3 cellular contexts compared by ENCODE assay signal in the genomic region with DNA sequence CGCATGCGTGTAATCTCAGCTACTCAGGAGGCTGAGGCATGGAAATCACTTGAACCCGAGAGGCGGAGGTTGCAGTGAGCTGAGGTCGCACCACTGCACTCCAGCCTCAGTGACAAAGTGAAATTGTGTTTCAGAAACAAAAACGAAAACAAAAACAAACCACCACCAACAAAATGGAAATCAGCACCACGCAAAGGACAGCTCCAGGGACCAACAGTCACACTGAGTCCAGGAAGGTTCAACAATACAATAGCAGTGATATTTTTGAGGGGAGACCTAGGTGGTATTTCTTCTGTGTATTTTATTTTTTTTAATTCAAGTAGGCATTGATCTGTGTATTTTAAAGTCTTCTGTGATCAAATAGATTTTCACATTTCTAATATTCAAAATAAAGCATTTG.
TF ChIP-seq lines count a peak whose summit lies in the region.

No MANE protein-coding gene starts in this region.

TF ChIP-seq in SK-N-SH, 30 proteins besides CTCF, POLR2A, EP300 and RAD21:
- TF ChIP-seq, protein P1, sequence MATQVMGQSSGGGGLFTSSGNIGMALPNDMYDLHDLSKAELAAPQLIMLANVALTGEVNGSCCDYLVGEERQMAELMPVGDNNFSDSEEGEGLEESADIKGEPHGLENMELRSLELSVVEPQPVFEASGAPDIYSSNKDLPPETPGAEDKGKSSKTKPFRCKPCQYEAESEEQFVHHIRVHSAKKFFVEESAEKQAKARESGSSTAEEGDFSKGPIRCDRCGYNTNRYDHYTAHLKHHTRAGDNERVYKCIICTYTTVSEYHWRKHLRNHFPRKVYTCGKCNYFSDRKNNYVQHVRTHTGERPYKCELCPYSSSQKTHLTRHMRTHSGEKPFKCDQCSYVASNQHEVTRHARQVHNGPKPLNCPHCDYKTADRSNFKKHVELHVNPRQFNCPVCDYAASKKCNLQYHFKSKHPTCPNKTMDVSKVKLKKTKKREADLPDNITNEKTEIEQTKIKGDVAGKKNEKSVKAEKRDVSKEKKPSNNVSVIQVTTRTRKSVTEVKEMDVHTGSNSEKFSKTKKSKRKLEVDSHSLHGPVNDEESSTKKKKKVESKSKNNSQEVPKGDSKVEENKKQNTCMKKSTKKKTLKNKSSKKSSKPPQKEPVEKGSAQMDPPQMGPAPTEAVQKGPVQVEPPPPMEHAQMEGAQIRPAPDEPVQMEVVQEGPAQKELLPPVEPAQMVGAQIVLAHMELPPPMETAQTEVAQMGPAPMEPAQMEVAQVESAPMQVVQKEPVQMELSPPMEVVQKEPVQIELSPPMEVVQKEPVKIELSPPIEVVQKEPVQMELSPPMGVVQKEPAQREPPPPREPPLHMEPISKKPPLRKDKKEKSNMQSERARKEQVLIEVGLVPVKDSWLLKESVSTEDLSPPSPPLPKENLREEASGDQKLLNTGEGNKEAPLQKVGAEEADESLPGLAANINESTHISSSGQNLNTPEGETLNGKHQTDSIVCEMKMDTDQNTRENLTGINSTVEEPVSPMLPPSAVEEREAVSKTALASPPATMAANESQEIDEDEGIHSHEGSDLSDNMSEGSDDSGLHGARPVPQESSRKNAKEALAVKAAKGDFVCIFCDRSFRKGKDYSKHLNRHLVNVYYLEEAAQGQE (IDR thresholded peaks at IDR 0.05; ENCODE audit: low read depth, low read length) = peak; percentile 89
- TF ChIP-seq, protein P2, sequence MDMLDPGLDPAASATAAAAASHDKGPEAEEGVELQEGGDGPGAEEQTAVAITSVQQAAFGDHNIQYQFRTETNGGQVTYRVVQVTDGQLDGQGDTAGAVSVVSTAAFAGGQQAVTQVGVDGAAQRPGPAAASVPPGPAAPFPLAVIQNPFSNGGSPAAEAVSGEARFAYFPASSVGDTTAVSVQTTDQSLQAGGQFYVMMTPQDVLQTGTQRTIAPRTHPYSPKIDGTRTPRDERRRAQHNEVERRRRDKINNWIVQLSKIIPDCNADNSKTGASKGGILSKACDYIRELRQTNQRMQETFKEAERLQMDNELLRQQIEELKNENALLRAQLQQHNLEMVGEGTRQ (IDR thresholded peaks at IDR 0.05; ENCODE audit: borderline replicate concordance, low read depth, low read length) = no peak

TF ChIP-seq in SK-N-SH treated with all-trans-retinoic acid at 6 μM for 48 hours, 23 proteins besides CTCF, POLR2A, EP300 and RAD21 (continued from another document):
- TF ChIP-seq, protein P3, sequence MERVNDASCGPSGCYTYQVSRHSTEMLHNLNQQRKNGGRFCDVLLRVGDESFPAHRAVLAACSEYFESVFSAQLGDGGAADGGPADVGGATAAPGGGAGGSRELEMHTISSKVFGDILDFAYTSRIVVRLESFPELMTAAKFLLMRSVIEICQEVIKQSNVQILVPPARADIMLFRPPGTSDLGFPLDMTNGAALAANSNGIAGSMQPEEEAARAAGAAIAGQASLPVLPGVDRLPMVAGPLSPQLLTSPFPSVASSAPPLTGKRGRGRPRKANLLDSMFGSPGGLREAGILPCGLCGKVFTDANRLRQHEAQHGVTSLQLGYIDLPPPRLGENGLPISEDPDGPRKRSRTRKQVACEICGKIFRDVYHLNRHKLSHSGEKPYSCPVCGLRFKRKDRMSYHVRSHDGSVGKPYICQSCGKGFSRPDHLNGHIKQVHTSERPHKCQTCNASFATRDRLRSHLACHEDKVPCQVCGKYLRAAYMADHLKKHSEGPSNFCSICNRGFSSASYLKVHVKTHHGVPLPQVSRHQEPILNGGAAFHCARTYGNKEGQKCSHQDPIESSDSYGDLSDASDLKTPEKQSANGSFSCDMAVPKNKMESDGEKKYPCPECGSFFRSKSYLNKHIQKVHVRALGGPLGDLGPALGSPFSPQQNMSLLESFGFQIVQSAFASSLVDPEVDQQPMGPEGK (CRISPR knock-in tag; IDR thresholded peaks at IDR 0.05; ENCODE audit: borderline replicate concordance) = no peak
- TF ChIP-seq, protein P4, sequence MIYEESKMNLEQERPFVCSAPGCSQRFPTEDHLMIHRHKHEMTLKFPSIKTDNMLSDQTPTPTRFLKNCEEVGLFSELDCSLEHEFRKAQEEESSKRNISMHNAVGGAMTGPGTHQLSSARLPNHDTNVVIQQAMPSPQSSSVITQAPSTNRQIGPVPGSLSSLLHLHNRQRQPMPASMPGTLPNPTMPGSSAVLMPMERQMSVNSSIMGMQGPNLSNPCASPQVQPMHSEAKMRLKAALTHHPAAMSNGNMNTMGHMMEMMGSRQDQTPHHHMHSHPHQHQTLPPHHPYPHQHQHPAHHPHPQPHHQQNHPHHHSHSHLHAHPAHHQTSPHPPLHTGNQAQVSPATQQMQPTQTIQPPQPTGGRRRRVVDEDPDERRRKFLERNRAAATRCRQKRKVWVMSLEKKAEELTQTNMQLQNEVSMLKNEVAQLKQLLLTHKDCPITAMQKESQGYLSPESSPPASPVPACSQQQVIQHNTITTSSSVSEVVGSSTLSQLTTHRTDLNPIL (CRISPR knock-in tag; IDR thresholded peaks at IDR 0.05; ENCODE audit: low read depth) = no peak
- TF ChIP-seq ESRRG (CRISPR knock-in tag; IDR thresholded peaks at IDR 0.05) = no peak
- no peak for TF ChIP-seq ZFP30 (CRISPR knock-in tag; IDR thresholded peaks at IDR 0.05)

TF ChIP-seq in A549, 52 proteins besides CTCF, POLR2A, EP300 and RAD21 (continued from another document):
- TF ChIP-seq, protein P1 (IDR thresholded peaks at IDR 0.05) = peak; percentile 50
- TF ChIP-seq, protein P5, sequence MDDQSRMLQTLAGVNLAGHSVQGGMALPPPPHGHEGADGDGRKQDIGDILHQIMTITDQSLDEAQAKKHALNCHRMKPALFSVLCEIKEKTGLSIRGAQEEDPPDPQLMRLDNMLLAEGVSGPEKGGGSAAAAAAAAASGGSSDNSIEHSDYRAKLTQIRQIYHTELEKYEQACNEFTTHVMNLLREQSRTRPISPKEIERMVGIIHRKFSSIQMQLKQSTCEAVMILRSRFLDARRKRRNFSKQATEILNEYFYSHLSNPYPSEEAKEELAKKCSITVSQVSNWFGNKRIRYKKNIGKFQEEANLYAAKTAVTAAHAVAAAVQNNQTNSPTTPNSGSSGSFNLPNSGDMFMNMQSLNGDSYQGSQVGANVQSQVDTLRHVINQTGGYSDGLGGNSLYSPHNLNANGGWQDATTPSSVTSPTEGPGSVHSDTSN (IDR thresholded peaks at IDR 0.05) = no peak
- TF ChIP-seq CHD4 (IDR thresholded peaks at IDR 0.05; ENCODE audit: borderline replicate concordance) = no peak
TF ChIP-seq in A549: peak in this region for 1.
